8 cellular contexts compared by ENCODE assay signal in genomic region chr15:92808611-92809063, GRCh38.
DNase-seq lines count a peak whose midpoint lies in the region; ATAC-seq and TF ChIP-seq lines count a peak whose summit lies in the region.

No MANE protein-coding gene starts in this region.

- H4K20me1 ChIP-seq in SK-N-SH (ENCODE audit: insufficient read depth) = no peaks in the 10 kb centered on the region

- H3K9me3 ChIP-seq in SK-N-SH = no peaks in the 10 kb centered on the region

- H3K27ac Mint-ChIP-seq in nephron progenitor cell = no peak overlapping the region

- H3K9ac ChIP-seq in SK-N-SH = peak overlapping the region; percentile 32; the same call in 1 of the 2 replicates

- TF ChIP-seq RAD21 in SK-N-SH (IDR thresholded peaks at IDR 0.05; ENCODE audit: low read length) = no peak

- H3K4me2 ChIP-seq in SK-N-SH = peak overlapping the region; percentile 31; the same call in 1 of the 2 replicates

- H3K9me3 Mint-ChIP-seq in nephron progenitor cell = peaks cover 8% of the 10 kb centered on the region

- H3K4me1 ChIP-seq in SK-N-SH (ENCODE audit: control insufficient read depth in 1 of 2, insufficient read depth in 2 of 2, low read depth in 1 of 2, low read length in 1 of 2) = peaks cover 0 to 5% of the 10 kb centered on the region in 2 experiments; a peak in 2 of 4 replicates

- DNase-seq in AG10803 (ENCODE audit: low read depth) (peak; percentile 86), SK-N-SH (peak; percentile 73), nephron progenitor cell (no peak), GM19238 (ENCODE audit: insufficient read length, low spot score) (no peak), midbrain (lab: John Stamatoyannopoulos, UW) (no peak)

- CTCF ChIA-PET in SK-N-SH (lab: Yijun Ruan, JAX) = interaction anchor here (0.7 to 5.3 kb wide), 17 partner anchors 11 to 210 kb away, joined by 3 to 41 read pairs (median 12); partner anchors contain the start of gene CHD2

- 41% methylated on average over 17 of the region's 30 CpGs for WGBS in SK-N-SH (ENCODE audit: low lambda C conversion rate)

- peaks cover 31% of the 10 kb centered on the region for H3F3A ChIP-seq in SK-N-SH (replicated peaks; ENCODE audit: insufficient read depth)

- peak overlapping the region; percentile 84 for H3K4me3 Mint-ChIP-seq in nephron progenitor cell

- H2AFZ ChIP-seq in SK-N-SH (ENCODE audit: low read depth) = peak overlapping the region; percentile 79; the same call in 1 of the 2 replicates

- no peaks in the 10 kb centered on the region for H3K36me3 ChIP-seq in SK-N-SH (replicated peaks in 1 of 2; ENCODE audit: control insufficient read depth in 1 of 2, insufficient read depth in 2 of 2, low read length in 1 of 2)

- no peak for TF ChIP-seq CTCF in AG10803 (conservative IDR thresholded peaks at IDR 0.05; ENCODE audit: low read length)
- TF ChIP-seq CTCF in SK-N-SH (IDR thresholded peaks at IDR 0.05) = no peak
- no peak for TF ChIP-seq CTCF in nephron progenitor cell (IDR thresholded peaks at IDR 0.05)

- POLR2A ChIA-PET in SK-N-SH (lab: Yijun Ruan, JAX) = interaction anchor here (0.6 to 2.9 kb wide), 8 partner anchors 11 to 109 kb away, joined by 5 to 63 read pairs (median 10); partner anchors contain the start of gene CHD2

- no peak for TF ChIP-seq EP300 in SK-N-SH (IDR thresholded peaks at IDR 0.05; ENCODE audit: borderline replicate concordance in 1 of 2, low read depth in 1 of 2, low read length in 1 of 2)

- H3K36me3 Mint-ChIP-seq in nephron progenitor cell (ENCODE audit: low read depth) = peaks cover 15% of the 10 kb centered on the region

- peaks cover 48% of the 10 kb centered on the region for H3K4me1 Mint-ChIP-seq in nephron progenitor cell

- H3K79me2 ChIP-seq in SK-N-SH (ENCODE audit: insufficient read depth) = no peaks in the 10 kb centered on the region

- peak; percentile 7 for ATAC-seq in GM18867 (IDR thresholded peaks at IDR 0.05; ENCODE audit: unreplicated experiment)
- ATAC-seq in HG03139 (IDR thresholded peaks at IDR 0.05; ENCODE audit: unreplicated experiment) = peak; percentile 12
- peak; percentile 13 for ATAC-seq in esophagus mucosa

- H3K4me3 ChIP-seq in AG10803 (ENCODE audit: low read length) (peak overlapping the region; percentile 42), SK-N-SH (ENCODE audit: low read depth in 2 of 2, low read length in 1 of 2) (peak overlapping the region in 1 of 2 experiments; percentile 40; a peak in 2 of 4 replicates)

- no peaks in the 10 kb centered on the region for H3K27me3 Mint-ChIP-seq in nephron progenitor cell (ENCODE audit: low read depth, poor library complexity)

- H3K27ac ChIP-seq in SK-N-SH (ENCODE audit: low read depth in 2 of 2, low read length in 1 of 2) = peak overlapping the region; percentile 66 to 81

- no peaks in the 10 kb centered on the region for H3K27me3 ChIP-seq in SK-N-SH (ENCODE audit: insufficient read depth)

- H3K9me2 ChIP-seq in SK-N-SH = no peaks in the 10 kb centered on the region

TF ChIP-seq in SK-N-SH, 30 proteins besides CTCF, POLR2A, EP300 and RAD21:
- TF ChIP-seq SMC3 (IDR thresholded peaks at IDR 0.05; ENCODE audit: low read depth, low read length) (no peak), CHD2 (IDR thresholded peaks at IDR 0.05; ENCODE audit: low read length, partially characterized antibody) (no peak), NFIC (IDR thresholded peaks at IDR 0.05; ENCODE audit: borderline replicate concordance) (no peak), RCOR1 (IDR thresholded peaks at IDR 0.05; ENCODE audit: low read length) (no peak), TAF1 (IDR thresholded peaks at IDR 0.05; ENCODE audit: borderline replicate concordance, low read depth, low read length) (no peak), USF1 (IDR thresholded peaks at IDR 0.05; ENCODE audit: borderline replicate concordance, low read depth) (no peak), MEF2A (IDR thresholded peaks at IDR 0.05; ENCODE audit: borderline replicate concordance, low read depth) (no peak), TCF12 (IDR thresholded peaks at IDR 0.05) (no peak), FOXJ3 (CRISPR knock-in tag; IDR thresholded peaks at IDR 0.05) (no peak), FOSL2 (IDR thresholded peaks at IDR 0.05; ENCODE audit: borderline replicate concordance, low read depth) (no peak), RXRA (IDR thresholded peaks at IDR 0.05; ENCODE audit: borderline replicate concordance, low read depth) (no peak), GABPA (IDR thresholded peaks at IDR 0.05; ENCODE audit: low read depth) (no peak), TEAD4 (IDR thresholded peaks at IDR 0.05; ENCODE audit: borderline replicate concordance, insufficient read depth) (no peak), SIN3A (IDR thresholded peaks at IDR 0.05; ENCODE audit: borderline replicate concordance, low read depth, low read length) (no peak), PBX3 (IDR thresholded peaks at IDR 0.05) (no peak), GATA2 (CRISPR knock-in tag; IDR thresholded peaks at IDR 0.05) (no peak), FOXM1 (IDR thresholded peaks at IDR 0.05; ENCODE audit: low read depth) (no peak), USF2 (IDR thresholded peaks at IDR 0.05; ENCODE audit: borderline replicate concordance, low read depth, low read length) (no peak), IRF3 (IDR thresholded peaks at IDR 0.05; ENCODE audit: low read depth, low read length) (no peak)

Comparison
In these comparisons a context has a peak if more than half of its experiments do, and no peak if none do; other contexts are left out.
1. DNase-seq: peak in AG10803 (single experiment) and SK-N-SH (single experiment); none in nephron progenitor cell (single experiment), GM19238 (single experiment) and midbrain (single experiment).
2. Peak in every context shown above with its lines, with median percentiles within 50 percentile points of each other: ATAC-seq.